In the genomic region with DNA sequence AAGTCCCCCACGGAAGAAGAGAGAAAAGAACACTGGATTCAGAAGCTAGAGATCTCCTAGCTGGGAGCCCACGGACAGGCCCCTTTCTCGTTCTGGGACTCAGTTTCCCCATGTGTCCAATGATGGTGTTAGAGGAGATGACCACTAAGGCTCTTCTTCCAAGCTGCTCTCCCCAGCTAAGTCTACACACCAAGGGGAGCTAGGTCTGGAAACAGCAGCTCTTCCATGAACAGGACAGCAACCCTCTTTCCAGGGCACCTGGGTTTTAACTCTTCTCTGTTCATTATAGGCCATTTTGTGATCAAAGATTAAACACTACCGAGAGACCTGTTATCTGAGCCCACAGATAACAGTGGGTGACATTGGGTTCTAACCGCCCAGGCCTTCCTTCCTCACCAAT, we compare ENCODE assay signal across 9 cellular contexts.
A peak's percentile ranks its signal among the peaks of the same experiment; 100 is the strongest.
DNase-seq lines count a peak whose midpoint lies in the region; ATAC-seq and TF ChIP-seq lines count a peak whose summit lies in the region.
"Had no signal": no experiment of that assay in that cellular context is flagged by ENCODE, and none has a peak within 500 bp of the region (broad histone marks: within the 10 kb centered on the region; RNA-seq: fewer than 3 reads in every experiment).

No MANE protein-coding gene starts in this region.

- H3K4ac ChIP-seq in mesenchymal stem cell (ENCODE audit: low read depth in 1 of 2, low read length in 2 of 2) = no peak overlapping the region

- peaks cover 51% of the 10 kb centered on the region for H3K79me1 ChIP-seq in mesenchymal stem cell (replicated peaks; ENCODE audit: low read length, poor library complexity, severe bottlenecking)

- H3K27ac ChIP-seq in CD8-positive, alpha-beta T cell (ENCODE audit: low read depth, low read length) = peak overlapping the region; percentile 46
- H3K27ac ChIP-seq in coronary artery = peak overlapping the region; percentile 92 to 96
- H3K27ac ChIP-seq in psoas muscle = peak overlapping the region; percentile 90
- no peak overlapping the region for H3K27ac ChIP-seq in mesenchymal stem cell (ENCODE audit: low read length, poor library complexity, severe bottlenecking)
- no peak overlapping the region for H3K27ac ChIP-seq in foreskin keratinocyte

- no peak overlapping the region for H3K9ac ChIP-seq in mesenchymal stem cell (ENCODE audit: low read length)

- peak overlapping the region in 1 of 2 experiments; percentile 35 for H3K18ac ChIP-seq in mesenchymal stem cell (ENCODE audit: low read depth in 1 of 2, low read length in 2 of 2)

- peak overlapping the region; percentile 99 for H3K27ac Mint-ChIP-seq in CD8-positive, alpha-beta T cell
- H3K27ac Mint-ChIP-seq in T-cell = peak overlapping the region; percentile 95 to 97

- no peak overlapping the region for H2BK120ac ChIP-seq in mesenchymal stem cell (ENCODE audit: low read depth, low read length)

- peak overlapping the region; percentile 78 for H3K4me3 Mint-ChIP-seq in CD8-positive, alpha-beta T cell
- peak overlapping the region; percentile 69 to 77 (median 73) for H3K4me3 Mint-ChIP-seq in T-cell

- no peak overlapping the region for H3K23ac ChIP-seq in mesenchymal stem cell (ENCODE audit: low read length in 2 of 2)

- H3K36me3 ChIP-seq in CD8-positive, alpha-beta T cell (ENCODE audit: insufficient read depth, low read length) = no peaks in the 10 kb centered on the region
- H3K36me3 ChIP-seq in psoas muscle (ENCODE audit: insufficient read depth in 1 of 2, low read depth in 1 of 2) = no peaks in the 10 kb centered on the region
- peaks cover 2 to 3% of the 10 kb centered on the region in 2 experiments for H3K36me3 ChIP-seq in mesenchymal stem cell (ENCODE audit: control insufficient read depth in 1 of 2, insufficient read depth in 2 of 2, low read depth in 1 of 2, low read length in 2 of 2)

- no peak overlapping the region for H2AK5ac ChIP-seq in mesenchymal stem cell (ENCODE audit: low read length, severe bottlenecking)

- no peaks in the 10 kb centered on the region for H3K27me3 Mint-ChIP-seq in CD8-positive, alpha-beta T cell (ENCODE audit: low read depth)
- no peaks in the 10 kb centered on the region for H3K27me3 Mint-ChIP-seq in T-cell

- H3K14ac ChIP-seq in mesenchymal stem cell (ENCODE audit: low read length in 2 of 2) = no peak overlapping the region

- no peaks in the 10 kb centered on the region for H3K27me3 ChIP-seq in CD8-positive, alpha-beta T cell (ENCODE audit: insufficient read depth, low read length)
- no peaks in the 10 kb centered on the region for H3K27me3 ChIP-seq in psoas muscle (ENCODE audit: insufficient read depth in 3 of 3, low read length in 2 of 3)
- H3K27me3 ChIP-seq in mesenchymal stem cell (ENCODE audit: control insufficient read depth in 1 of 2, insufficient read depth in 1 of 2, low read length in 2 of 2) = no peaks in the 10 kb centered on the region
- no peaks in the 10 kb centered on the region for H3K27me3 ChIP-seq in foreskin keratinocyte

- H2BK12ac ChIP-seq in mesenchymal stem cell (ENCODE audit: low read length in 2 of 2) = no peak overlapping the region

- H2BK5ac ChIP-seq in mesenchymal stem cell (ENCODE audit: low read depth, low read length, poor library complexity, severe bottlenecking) = no peak overlapping the region

- ATAC-seq in CD8-positive, alpha-beta T cell = no peak
- ATAC-seq in T-cell (replicated peaks in 1 of 4) = no peak
- no peak for ATAC-seq in psoas muscle
- no peak for ATAC-seq in GM18868 (IDR thresholded peaks at IDR 0.05; ENCODE audit: unreplicated experiment)
- no peak for ATAC-seq in foreskin keratinocyte

- no peak overlapping the region for H2AFZ ChIP-seq in mesenchymal stem cell (ENCODE audit: low read depth, low read length)

- peaks cover 94% of the 10 kb centered on the region for H3K4me1 ChIP-seq in CD8-positive, alpha-beta T cell (ENCODE audit: insufficient read depth, low read length)
- H3K4me1 ChIP-seq in psoas muscle (peaks cover 72% of the 10 kb centered on the region), mesenchymal stem cell (ENCODE audit: control insufficient read depth, insufficient read depth, low read depth, low read length) (peaks cover 15% of the 10 kb centered on the region), foreskin keratinocyte (no peaks in the 10 kb centered on the region)

- CTCF ChIA-PET in CD8-positive, alpha-beta T cell (lab: Charles Lee) = interaction anchor here (1.0 to 1.8 kb wide), 6 partner anchors 10 to 256 kb away, joined by 3 to 7 read pairs (median 4); no protein-coding TSS in a partner anchor
- CTCF ChIA-PET in T-cell (lab: Charles Lee) = interaction anchor here in 1 of 2 donors (0.8 kb wide), 1 partner anchor 66 kb away, joined by 3 read pairs; no protein-coding TSS in a partner anchor

- no peaks in the 10 kb centered on the region for H3K9me3 Mint-ChIP-seq in CD8-positive, alpha-beta T cell
- no peaks in the 10 kb centered on the region for H3K9me3 Mint-ChIP-seq in T-cell

- H3K36me3 Mint-ChIP-seq in CD8-positive, alpha-beta T cell = peaks cover under 1% of the 10 kb centered on the region
- H3K36me3 Mint-ChIP-seq in T-cell = no peaks in the 10 kb centered on the region

- no peak overlapping the region for H4K8ac ChIP-seq in mesenchymal stem cell (ENCODE audit: low read length)

- peak overlapping the region; percentile 57 for H3K4me3 ChIP-seq in CD8-positive, alpha-beta T cell (ENCODE audit: low read depth, low read length)
- H3K4me3 ChIP-seq in coronary artery (no peak overlapping the region), psoas muscle (no peak overlapping the region), mesenchymal stem cell (ENCODE audit: insufficient read depth in 1 of 2, low read depth in 1 of 2, low read length in 2 of 2) (no peak overlapping the region)

- TF ChIP-seq CTCF in CD8-positive, alpha-beta T cell (IDR thresholded peaks at IDR 0.05) = no peak
- TF ChIP-seq CTCF in coronary artery (IDR thresholded peaks at IDR 0.05) = no peak
- TF ChIP-seq CTCF in psoas muscle (IDR thresholded peaks at IDR 0.05) = no peak
- TF ChIP-seq CTCF in foreskin keratinocyte (conservative IDR thresholded peaks at IDR 0.05) = no peak

- no peak overlapping the region for H3K4me2 ChIP-seq in mesenchymal stem cell (ENCODE audit: low read length, poor library complexity, severe bottlenecking)

- H2BK15ac ChIP-seq in mesenchymal stem cell (ENCODE audit: low read depth, poor library complexity, severe bottlenecking) = no peak overlapping the region

- POLR2A ChIA-PET in CD8-positive, alpha-beta T cell (lab: Charles Lee) = interaction anchor here (1.0 to 1.3 kb wide), 4 partner anchors 10 to 122 kb away, joined by 3 to 6 read pairs (median 4); partner anchors contain the start of genes CYB5RL and MRPL37
- POLR2A ChIA-PET in T-cell (lab: Charles Lee) = interaction anchor here in 1 of 2 donors (0.8 kb wide), 1 partner anchor 31 kb away, joined by 3 read pairs; no protein-coding TSS in a partner anchor

- no peak overlapping the region for H4K91ac ChIP-seq in mesenchymal stem cell (ENCODE audit: low read length)

- DNase-seq in CD8-positive, alpha-beta T cell = no peak
- DNase-seq in T-cell (no peak), coronary artery (ENCODE audit: low spot score) (no peak), psoas muscle (no peak), superior temporal gyrus (ENCODE audit: extremely low spot score) (no peak), mesenchymal stem cell (no peak), foreskin keratinocyte (no peak)
- DNase-seq: activated effector memory CD4-positive, alpha-beta T cell treated with anti-CD3 and anti-CD28 coated beads, Interleukin-2, amount 50 U/mL, for 16 hours had no signal

- intact Hi-C loops in CD8-positive, alpha-beta T cell (cut with DNase I, micrococcal nuclease) = loop anchor here (2.0 to 5.0 kb wide), 4 partner anchors 71 to 201 kb away; partner anchors contain the start of gene SSBP3 (in 2 of the 2)
- intact Hi-C loops in psoas muscle (cut with DNase I) = loop anchor here in 1 of 2 donors (5.0 kb wide), 1 partner anchor 106 kb away; no protein-coding TSS in a partner anchor

- H3K4me1 Mint-ChIP-seq in CD8-positive, alpha-beta T cell (ENCODE audit: low read depth) = peaks cover 79% of the 10 kb centered on the region
- H3K4me1 Mint-ChIP-seq in T-cell = peaks cover 79 to 85% (median 81%) of the 10 kb centered on the region in 3 donors

- 90 to 92% (median 90%) methylated on average over 5 of the region's 5 CpGs for WGBS in psoas muscle, 3 donors
- 98% methylated on average over 5 of the region's 5 CpGs for WGBS in mesenchymal stem cell

- H3K9me3 ChIP-seq in CD8-positive, alpha-beta T cell (ENCODE audit: low read length) = no peaks in the 10 kb centered on the region
- H3K9me3 ChIP-seq in psoas muscle = no peaks in the 10 kb centered on the region
- H3K9me3 ChIP-seq in mesenchymal stem cell (ENCODE audit: control insufficient read depth, low read length) = no peaks in the 10 kb centered on the region

Comparison
In these comparisons a context has a peak if more than half of its experiments do, and no peak if none do; other contexts are left out.
1. H3K27ac ChIP-seq: peak in CD8-positive, alpha-beta T cell (single experiment), coronary artery (2 of 2) and psoas muscle (single experiment); none in mesenchymal stem cell (single experiment) and foreskin keratinocyte (single experiment).